In genomic region chr2:105297211-105297610, GRCh38 we compare ENCODE assay signal across 1 cellular context.
A peak's percentile ranks its signal among the peaks of the same experiment; 100 is the strongest.
TF ChIP-seq lines count a peak whose summit lies in the region.

No MANE protein-coding gene starts in this region.

TF ChIP-seq in endothelial cell of umbilical vein, 7 proteins besides CTCF, POLR2A, EP300 and RAD21:
- TF ChIP-seq FOS (IDR thresholded peaks at IDR 0.05; ENCODE audit: borderline replicate concordance, insufficient read depth, low read length): no peak
- peak; percentile 34 for TF ChIP-seq GATA2 (IDR thresholded peaks at IDR 0.05; ENCODE audit: insufficient read depth, insufficient read length, low read depth, low read length)
